19 cellular contexts compared by ENCODE assay signal in the genomic region with DNA sequence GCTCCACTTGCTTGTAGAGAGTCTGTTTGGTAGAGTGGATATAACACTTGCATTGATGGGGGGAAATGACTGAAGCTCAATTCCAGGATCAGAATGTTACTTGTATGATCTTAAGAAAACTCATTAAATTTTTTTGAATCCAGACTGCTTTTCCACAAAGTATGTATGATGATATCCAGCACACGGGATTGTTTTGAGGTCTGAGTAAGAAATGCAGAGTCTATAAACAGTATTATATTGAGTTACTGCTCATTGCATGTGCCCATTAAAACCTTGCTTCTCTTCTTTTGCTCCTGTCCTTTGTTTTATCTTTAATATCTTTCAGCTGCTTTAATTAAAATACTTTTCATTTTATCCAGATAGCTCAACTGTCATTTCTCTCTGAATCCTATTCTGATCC.
A peak's percentile ranks its signal among the peaks of the same experiment; 100 is the strongest.
DNase-seq lines count a peak whose midpoint lies in the region; TF ChIP-seq lines count a peak whose summit lies in the region.
"Had no signal": no experiment of that assay in that cellular context is flagged by ENCODE, and none has a peak within 500 bp of the region (broad histone marks: within the 10 kb centered on the region; RNA-seq: fewer than 3 reads in every experiment).

No MANE protein-coding gene starts in this region.

- peaks cover 35% of the 10 kb centered on the region for H3K4me1 ChIP-seq in adipocyte (ENCODE audit: control insufficient read depth, insufficient read depth, low read length)
- H3K4me1 ChIP-seq: A549, HAP-1 had no signal

- no peaks in the 10 kb centered on the region for H3K27me3 ChIP-seq in adipocyte (replicated peaks; ENCODE audit: control insufficient read depth, insufficient read depth, low read length)

- no peaks in the 10 kb centered on the region for H3K36me3 ChIP-seq in adipocyte (ENCODE audit: control insufficient read depth, insufficient read depth, low read length, severe bottlenecking)
- H3K36me3 ChIP-seq: HAP-1 had no signal

- no peaks in the 10 kb centered on the region for H3K9me3 ChIP-seq in adipocyte (ENCODE audit: control insufficient read depth, low read length)
- H3K9me3 ChIP-seq: A549, HAP-1 had no signal

- no peak for TF ChIP-seq CTCF in AG10803 (conservative IDR thresholded peaks at IDR 0.05; ENCODE audit: low read length)

- DNase-seq in AG10803 (ENCODE audit: low read depth) (peak; percentile 64), adipocyte (ENCODE audit: low read depth) (peak; percentile 38), fibroblast of gingiva (ENCODE audit: low read depth) (peak; percentile 38), NCI-H1436 treated with DMSO at 0.1 percent for 48 hours (lab: John Stamatoyannopoulos, UW) (no peak)
- no peak for DNase-seq in activated CD8-positive, alpha-beta memory T cell treated with anti-CD3 and anti-CD28 coated beads, Interleukin-2, amount 50 U/mL, for 48 hours
- no peak for DNase-seq in activated CD4-positive, alpha-beta T cell treated with anti-CD3 and anti-CD28 coated beads for 4 hours
- no peak for DNase-seq in activated CD4-positive, alpha-beta T cell treated with anti-CD3 and anti-CD28 coated beads for 1 hour
- DNase-seq: 8988T; ACHN; C1 segment of cervical spinal cord; Calu3; CD4-positive, alpha-beta memory T cell; COR-L47; DMS53; DMS79 treated with DMSO at 0.1 percent for 48 hours; GOT3; HFFc6 had no signal

- H3K9ac ChIP-seq in adipocyte (ENCODE audit: low read length): no peak overlapping the region

- H3K4me3 ChIP-seq in AG10803 (ENCODE audit: low read length): no peak overlapping the region
- no peak overlapping the region for H3K4me3 ChIP-seq in adipocyte (ENCODE audit: low read length)
- H3K4me3 ChIP-seq: A549, HAP-1 had no signal

Comparison
In these comparisons a context has a peak if more than half of its experiments do, and no peak if none do; other contexts are left out.
1. DNase-seq: peak in AG10803 (single experiment), adipocyte (single experiment) and fibroblast of gingiva (single experiment); none in activated CD8-positive, alpha-beta memory T cell treated with anti-CD3 and anti-CD28 coated beads, Interleukin-2, amount 50 U/mL, for 48 hours (single experiment), activated CD4-positive, alpha-beta T cell treated with anti-CD3 and anti-CD28 coated beads for 4 hours (0 of 2), NCI-H1436 treated with DMSO at 0.1 percent for 48 hours (single experiment) and activated CD4-positive, alpha-beta T cell treated with anti-CD3 and anti-CD28 coated beads for 1 hour (single experiment).